In the genomic region with DNA sequence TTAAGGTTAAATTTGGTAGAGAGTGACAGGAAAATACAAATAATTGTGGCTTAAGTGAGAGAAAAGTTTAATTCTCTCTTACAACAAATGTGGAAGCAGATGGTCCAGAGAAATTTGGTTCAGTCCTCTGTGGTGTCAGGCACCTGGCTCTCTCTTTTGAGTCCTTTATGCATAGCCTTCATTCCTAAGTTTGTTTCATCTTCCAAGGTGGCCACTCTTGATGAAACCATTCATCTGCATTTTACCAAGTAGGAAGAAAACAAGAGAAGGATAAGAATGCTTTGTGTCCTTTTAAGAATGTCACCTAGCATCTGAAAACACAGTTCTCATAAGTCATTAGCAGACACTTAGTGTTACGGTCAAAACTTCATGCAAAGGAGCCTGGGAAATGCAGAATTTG, we compare ENCODE assay signal across 1 cellular context.
TF ChIP-seq lines count a peak whose summit lies in the region.

No MANE protein-coding gene starts in this region.

TF ChIP-seq in IMR-90, 13 proteins besides CTCF, POLR2A, EP300 and RAD21:
- TF ChIP-seq BHLHE40 (IDR thresholded peaks at IDR 0.05; ENCODE audit: low read depth, low read length) (no peak), MAFK (IDR thresholded peaks at IDR 0.05; ENCODE audit: low read depth, low read length) (no peak), MXI1 (IDR thresholded peaks at IDR 0.05; ENCODE audit: borderline replicate concordance, low read depth, low read length) (no peak), FOS (IDR thresholded peaks at IDR 0.05; ENCODE audit: low read depth, low read length) (no peak), RFX5 (IDR thresholded peaks at IDR 0.05; ENCODE audit: low read depth, low read length) (no peak), CEBPB (IDR thresholded peaks at IDR 0.05; ENCODE audit: low read depth, low read length) (no peak), CHD1 (IDR thresholded peaks at IDR 0.05; ENCODE audit: low read depth, low read length) (no peak), RCOR1 (IDR thresholded peaks at IDR 0.05; ENCODE audit: insufficient replicate concordance, low read length) (no peak), NFE2L2 (IDR thresholded peaks at IDR 0.05; ENCODE audit: low read depth, low read length) (no peak)
- TF ChIP-seq, protein P1, sequence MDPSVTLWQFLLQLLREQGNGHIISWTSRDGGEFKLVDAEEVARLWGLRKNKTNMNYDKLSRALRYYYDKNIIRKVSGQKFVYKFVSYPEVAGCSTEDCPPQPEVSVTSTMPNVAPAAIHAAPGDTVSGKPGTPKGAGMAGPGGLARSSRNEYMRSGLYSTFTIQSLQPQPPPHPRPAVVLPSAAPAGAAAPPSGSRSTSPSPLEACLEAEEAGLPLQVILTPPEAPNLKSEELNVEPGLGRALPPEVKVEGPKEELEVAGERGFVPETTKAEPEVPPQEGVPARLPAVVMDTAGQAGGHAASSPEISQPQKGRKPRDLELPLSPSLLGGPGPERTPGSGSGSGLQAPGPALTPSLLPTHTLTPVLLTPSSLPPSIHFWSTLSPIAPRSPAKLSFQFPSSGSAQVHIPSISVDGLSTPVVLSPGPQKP (IDR thresholded peaks at IDR 0.05; ENCODE audit: borderline replicate concordance, low read depth, low read length), result no peak
- TF ChIP-seq, protein P2, sequence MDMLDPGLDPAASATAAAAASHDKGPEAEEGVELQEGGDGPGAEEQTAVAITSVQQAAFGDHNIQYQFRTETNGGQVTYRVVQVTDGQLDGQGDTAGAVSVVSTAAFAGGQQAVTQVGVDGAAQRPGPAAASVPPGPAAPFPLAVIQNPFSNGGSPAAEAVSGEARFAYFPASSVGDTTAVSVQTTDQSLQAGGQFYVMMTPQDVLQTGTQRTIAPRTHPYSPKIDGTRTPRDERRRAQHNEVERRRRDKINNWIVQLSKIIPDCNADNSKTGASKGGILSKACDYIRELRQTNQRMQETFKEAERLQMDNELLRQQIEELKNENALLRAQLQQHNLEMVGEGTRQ (IDR thresholded peaks at IDR 0.05; ENCODE audit: low read depth, low read length), result no peak
